In the genomic region with DNA sequence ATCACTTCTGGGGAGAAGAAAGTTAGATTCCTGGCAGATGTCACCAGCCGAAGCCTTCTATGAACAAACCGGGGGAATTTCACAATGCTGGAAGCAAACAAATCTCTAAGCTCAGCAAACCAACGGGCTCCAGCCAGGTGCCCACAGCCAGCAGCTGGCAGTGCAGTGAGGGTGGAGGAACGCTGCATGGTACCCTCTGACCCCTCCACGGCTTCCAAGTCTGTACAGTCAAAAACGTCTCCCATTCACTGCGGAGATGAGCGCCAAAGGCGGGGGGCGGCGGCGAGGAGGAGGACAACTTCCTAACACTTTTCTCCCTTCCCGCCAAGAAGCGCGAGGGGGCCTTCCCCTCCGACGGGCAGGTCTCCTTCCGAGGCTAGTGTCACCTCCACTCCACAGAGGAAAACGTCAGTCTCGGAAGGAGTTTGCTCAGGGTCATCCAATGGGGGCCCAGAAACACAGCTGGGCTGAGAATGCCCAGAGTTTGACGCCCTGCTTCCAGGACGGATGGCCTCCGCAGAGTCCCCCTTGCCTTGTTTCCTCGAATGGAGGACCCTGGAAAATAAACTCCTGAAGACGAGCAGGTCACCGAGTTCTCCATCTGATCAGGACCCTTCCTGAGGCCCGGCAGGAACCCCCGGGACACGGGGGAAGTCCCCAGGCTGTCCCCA, we compare ENCODE assay signal across 6 cellular contexts. TPM values are rescaled to one million over a fixed set of nuclear protein-coding genes. Genes with fewer than 3 reads are reported as not detected.
DNase-seq lines count a peak whose midpoint lies in the region; ATAC-seq and TF ChIP-seq lines count a peak whose summit lies in the region.

No MANE protein-coding gene starts in this region.

- no peak for ATAC-seq in left ventricle myocardium superior

- H3K27me3 ChIP-seq in HAP-1 (ENCODE audit: low read depth) (no peaks in the 10 kb centered on the region), SJSA1 (replicated peaks) (no peaks in the 10 kb centered on the region), thyroid gland (no peaks in the 10 kb centered on the region)

- H3K9me3 ChIP-seq in HAP-1 (no peaks in the 10 kb centered on the region), SJSA1 (replicated peaks) (peaks cover 4% of the 10 kb centered on the region; the same call in 1 of the 2 replicates), thyroid gland (no peaks in the 10 kb centered on the region)

- peak in 1 of 2 experiments; percentile 66 for DNase-seq in HAP-1 (ENCODE audit: low spot score in 2 of 2)
- DNase-seq in SJSA1 (ENCODE audit: low read depth in 1 of 2, low spot score in 2 of 2) = no peak
- peak; percentile 36 for DNase-seq in left ventricle myocardium superior
- DNase-seq in thyroid gland = no peak
- DNase-seq in anterior cingulate cortex (lab: John Stamatoyannopoulos, UW) = no peak
- no peak for DNase-seq in NCI-H345 (lab: John Stamatoyannopoulos, UW)

- intact Hi-C loops in left ventricle myocardium superior (cut with micrococcal nuclease) = no loop called here
- intact Hi-C loops in thyroid gland (cut with DNase I) = no loop called here

- H3K4me1 ChIP-seq in HAP-1 (peaks cover 26% of the 10 kb centered on the region), SJSA1 (replicated peaks) (peaks cover 39% of the 10 kb centered on the region), thyroid gland (peaks cover 26 to 45% of the 10 kb centered on the region in 2 donors)

- no peak for TF ChIP-seq CTCF in thyroid gland (IDR thresholded peaks at IDR 0.05)

- WGBS in thyroid gland, 2 donors = 9 to 20% methylated on average over 12 to 14 of the region's 29 CpGs

- peak overlapping the region; percentile 91 for H3K27ac ChIP-seq in SJSA1
- peak overlapping the region in 2 of 3 donors; percentile 50 to 52 for H3K27ac ChIP-seq in thyroid gland

- H3K36me3 ChIP-seq in HAP-1 (replicated peaks) (peaks cover 26% of the 10 kb centered on the region), SJSA1 (peaks cover 48% of the 10 kb centered on the region), thyroid gland (no peaks in the 10 kb centered on the region)

- in situ Hi-C loops in HAP-1 (cut with MboI; ENCODE audit: low sequenced_read_pairs) = no loop called here

- TF ChIP-seq POLR2A in thyroid gland (IDR thresholded peaks at IDR 0.05) = no peak

- H3K4me3 ChIP-seq in HAP-1 (peak overlapping the region; percentile 78), SJSA1 (peak overlapping the region; percentile 100), thyroid gland (replicated peaks in 1 of 3) (peak overlapping the region; percentile 28 to 98 (median 93))

RNA-seq across cellular contexts. Expression of a gene that starts 0.9 kb away (rescaled TPM):
- total RNA-seq in SJSA1 (2014; rRNA removed; shearing (Covaris generic)) = 13.5 and 20.4 TPM in 2 replicates
- total RNA-seq in left ventricle myocardium superior (16.0 TPM), thyroid gland (10 to 100 TPM; 19.0 to 38.4 (median 27.4) TPM)

RNA-seq across cellular contexts. Expression of a gene that starts 10.8 kb away (rescaled TPM):
- total RNA-seq in SJSA1 (2014; rRNA removed; shearing (Covaris generic)) = not detected in 2 replicates
- total RNA-seq in left ventricle myocardium superior (not detected), thyroid gland (under 1 TPM in 2 of 4 donors, not detected in 2; 0.54 to 0.63 TPM)

RNA-seq across cellular contexts. Expression of a gene that starts 17.9 kb away (rescaled TPM):
- total RNA-seq in SJSA1 (2014; rRNA removed; shearing (Covaris generic)) = 50.2 and 57.3 TPM in 2 replicates
- total RNA-seq in left ventricle myocardium superior = 235 TPM
- 100 to 1,000 TPM in 1 of 4 donors, 10 to 100 TPM in 3; 73.8 to 146 (median 81.6) TPM for total RNA-seq in thyroid gland

RNA-seq across cellular contexts. Expression of a gene that starts 19.0 kb away (rescaled TPM):
- total RNA-seq in SJSA1 (2014; rRNA removed; shearing (Covaris generic)) = 1.8 and 7.3 TPM in 2 replicates
- total RNA-seq in left ventricle myocardium superior = 1.0 TPM
- total RNA-seq in thyroid gland = not detected

RNA-seq across cellular contexts. Expression of a gene that starts 24.8 kb away (rescaled TPM):
- 26.9 and 31.8 TPM in 2 replicates for total RNA-seq in SJSA1 (2014; rRNA removed; shearing (Covaris generic))
- total RNA-seq in left ventricle myocardium superior (32.2 TPM), thyroid gland (10 to 100 TPM in 3 of 4 donors, 1 to 10 TPM in 1; 7.8 to 37.2 (median 22.3) TPM)
